ENCODE assay signal across 20 cellular contexts in the genomic region with DNA sequence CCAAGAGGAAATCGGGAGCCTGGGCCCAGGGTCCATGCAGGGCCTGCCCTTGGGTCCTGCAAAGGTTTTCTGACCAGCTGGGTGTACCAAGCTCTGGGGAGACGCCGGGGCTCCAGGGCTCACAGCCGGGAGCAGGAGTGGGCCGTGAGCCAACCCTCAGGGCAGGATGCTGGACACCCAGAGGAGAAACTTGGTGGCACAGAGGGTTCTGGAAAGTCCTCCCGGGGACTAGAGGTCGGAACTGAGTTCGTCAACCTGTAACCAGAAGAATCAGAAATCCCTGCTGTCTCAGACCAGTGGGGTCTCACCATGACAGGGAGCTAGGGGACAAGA. TPM values are rescaled to one million over a fixed set of nuclear protein-coding genes. Genes with fewer than 3 reads are reported as not detected.
DNase-seq lines count a peak whose midpoint lies in the region; ATAC-seq, FAIRE-seq and TF ChIP-seq lines count a peak whose summit lies in the region.
"Had no signal": no experiment of that assay in that cellular context is flagged by ENCODE, and none has a peak within 500 bp of the region (broad histone marks: within the 10 kb centered on the region; RNA-seq: fewer than 3 reads in every experiment).

No MANE protein-coding gene starts in this region.

- TF ChIP-seq POLR2A in H54 (IDR thresholded peaks at IDR 0.05; ENCODE audit: low read depth, low read length) = no peak

- no peak overlapping the region for H3K27ac Mint-ChIP-seq in CD14-positive monocyte
- H3K27ac Mint-ChIP-seq: CD4-positive, CD25-positive, alpha-beta regulatory T cell; CD8-positive, alpha-beta memory T cell; HFFc6 had no signal

- peak; percentile 11 for DNase-seq in CD14-positive monocyte (ENCODE audit: low spot score)
- peak; percentile 55 for DNase-seq in kidney
- DNase-seq in posterior vena cava (ENCODE audit: low spot score) = peak; percentile 54
- no peak for DNase-seq in H54 (ENCODE audit: insufficient read length, low spot score)
- DNase-seq in SIG-M5 (lab: John Stamatoyannopoulos, UW) = no peak
- no peak for DNase-seq in SK-N-DZ (ENCODE audit: low spot score)
- DNase-seq: CD4-positive, CD25-positive, alpha-beta regulatory T cell; GM23248; HFFc6 had no signal

- no peaks in the 10 kb centered on the region for H3K36me3 ChIP-seq in kidney (ENCODE audit: control insufficient read depth in 1 of 2, insufficient read depth in 2 of 2, low read length in 2 of 2)
- H3K36me3 ChIP-seq: BLaER1 treated with 17β-estradiol and CSF1 and Interleukin-3, amounts not matched to agents 10 nM and 100 nM had no signal

- H3K4me1 Mint-ChIP-seq in CD14-positive monocyte = peaks cover 3% of the 10 kb centered on the region

- no peak overlapping the region for H3K4me3 Mint-ChIP-seq in CD14-positive monocyte
- H3K4me3 Mint-ChIP-seq: CD4-positive, CD25-positive, alpha-beta regulatory T cell; CD8-positive, alpha-beta memory T cell; HFFc6 had no signal

- FAIRE-seq in kidney (lab: Jason Lieb, UNC) (no peak), H54 (lab: Jason Lieb, UNC) (no peak)
- FAIRE-seq: A204.1, D721Med, G401.6, GM12891, GM19239 had no signal

- TF ChIP-seq CTCF in CD14-positive monocyte (IDR thresholded peaks at IDR 0.05) = no peak
- no peak for TF ChIP-seq CTCF in kidney (IDR thresholded peaks at IDR 0.05; ENCODE audit: borderline replicate concordance, extremely low read depth, insufficient read depth)

- no peak overlapping the region for H3K4me3 ChIP-seq in kidney (ENCODE audit: low read length in 2 of 2)
- H3K4me3 ChIP-seq: BLaER1 treated with 17β-estradiol and CSF1 and Interleukin-3, amounts not matched to agents 10 nM and 100 nM; GM23248 had no signal

- H3K9ac ChIP-seq in kidney (ENCODE audit: low read length in 2 of 2) = no peak overlapping the region
- H3K9ac ChIP-seq: BLaER1 treated with 17β-estradiol and CSF1 and Interleukin-3, amounts not matched to agents 10 nM and 100 nM; GM23248 had no signal

- peaks cover 3 to 11% (median 5%) of the 10 kb centered on the region in 3 donors for H3K27me3 Mint-ChIP-seq in CD14-positive monocyte (ENCODE audit: low read depth in 3 of 3)

- no peak overlapping the region for H3K27ac ChIP-seq in kidney (ENCODE audit: low read depth in 2 of 2, low read length in 2 of 2)
- H3K27ac ChIP-seq: BLaER1 treated with 17β-estradiol and CSF1 and Interleukin-3, amounts not matched to agents 10 nM and 100 nM; GM23248; HL-60 had no signal

- peaks cover 0 to 7% (median 3%) of the 10 kb centered on the region in 7 donors for H3K9me3 Mint-ChIP-seq in CD14-positive monocyte
- H3K9me3 Mint-ChIP-seq: CD4-positive, CD25-positive, alpha-beta regulatory T cell; CD8-positive, alpha-beta memory T cell; HFFc6 had no signal

- no peak for ATAC-seq in GM21360 (IDR thresholded peaks at IDR 0.05; ENCODE audit: unreplicated experiment)
- ATAC-seq: HCT116 had no signal

- no peaks in the 10 kb centered on the region for H3K36me3 Mint-ChIP-seq in CD14-positive monocyte
- H3K36me3 Mint-ChIP-seq: CD4-positive, CD25-positive, alpha-beta regulatory T cell; CD8-positive, alpha-beta memory T cell had no signal

- H3K4me1 ChIP-seq in kidney (ENCODE audit: control insufficient read depth in 1 of 2, insufficient read depth in 1 of 2, low read depth in 1 of 2, low read length in 2 of 2) = no peaks in the 10 kb centered on the region
- H3K4me1 ChIP-seq: Caco-2 had no signal

- H3K9me3 ChIP-seq in kidney (ENCODE audit: control insufficient read depth in 1 of 2, low read length in 2 of 2) = no peaks in the 10 kb centered on the region
- H3K9me3 ChIP-seq: BLaER1 treated with 17β-estradiol and CSF1 and Interleukin-3, amounts not matched to agents 10 nM and 100 nM had no signal

- intact Hi-C loops in CD14-positive monocyte (cut with micrococcal nuclease) = loop anchor here in 1 of 2 donors (5.0 kb wide), 2 partner anchors 419 to 1679 kb away; no protein-coding TSS in a partner anchor
- intact Hi-C loops in kidney (cut with DNase I) = no loop called here
- intact Hi-C loops in posterior vena cava (cut with DNase I) = no loop called here

RNA-seq across cellular contexts. Expression of gene PPP2R2D, which starts 29.2 kb away (rescaled TPM):
- polyA plus RNA-seq in CD14-positive monocyte (10 to 100 TPM; 12.8 to 12.9 TPM), kidney (ENCODE audit: insufficient read depth, low read depth, low replicate concordance) (34.8 TPM)
- total RNA-seq in kidney (28.3 TPM), posterior vena cava (10 to 100 TPM; 23.5 to 23.7 TPM)
- polyA plus RNA-seq in SK-N-DZ (2014; cell fraction: cytosol; rRNA removed) = 28.5 and 36.9 TPM in 2 replicates
- polyA plus RNA-seq in SK-N-DZ (2014; cell fraction: nucleus; rRNA removed) = 51.0 and 68.0 TPM in 2 replicates

Comparison
In these comparisons a context has a peak if more than half of its experiments do, and no peak if none do; other contexts are left out.
1. DNase-seq: peak in CD14-positive monocyte (single experiment), kidney (single experiment) and posterior vena cava (single experiment); none in H54 (single experiment), SIG-M5 (single experiment) and SK-N-DZ (single experiment).